In the genomic region with DNA sequence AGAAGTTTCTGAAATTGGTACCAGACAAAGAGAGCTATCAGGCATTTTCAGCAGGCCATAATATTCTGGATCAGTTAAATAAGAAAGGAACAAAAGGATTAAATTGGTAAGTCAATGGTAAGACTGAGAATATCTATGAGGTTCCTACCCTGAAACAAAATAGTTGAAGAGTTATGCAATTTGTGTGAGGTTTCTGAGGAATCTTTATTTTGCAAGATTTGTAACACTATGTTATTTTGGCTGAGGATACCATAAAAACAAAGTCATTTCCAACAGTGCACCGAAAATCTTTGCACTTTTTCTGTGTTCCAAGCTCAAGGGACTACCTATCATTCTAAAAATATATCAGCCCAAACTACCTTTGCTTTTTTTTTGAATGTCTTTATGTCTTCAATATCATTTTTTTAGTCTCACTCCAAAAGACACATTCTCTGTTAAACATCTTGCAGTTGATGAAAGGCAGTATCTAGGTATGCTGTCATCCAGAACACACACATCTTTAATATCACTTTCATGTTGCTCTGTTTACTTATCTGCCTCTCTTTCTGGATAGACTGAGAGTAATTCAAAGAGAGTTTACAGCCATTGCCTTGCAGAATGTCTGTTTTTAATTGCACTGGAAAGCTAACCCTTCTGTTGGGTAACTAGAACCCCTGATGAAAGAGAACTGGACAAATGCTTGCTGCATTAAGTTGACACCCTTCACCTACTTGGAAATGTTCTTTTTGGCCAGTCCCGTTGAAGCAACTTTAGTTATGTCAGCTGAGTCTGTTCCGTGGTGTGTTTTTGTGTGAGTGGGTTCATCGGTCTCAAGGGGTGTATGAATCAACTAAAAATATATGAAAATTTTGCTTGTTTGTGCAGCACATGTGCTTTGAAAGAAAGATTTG, we compare ENCODE assay signal across 13 cellular contexts.
DNase-seq lines count a peak whose midpoint lies in the region; ATAC-seq and TF ChIP-seq lines count a peak whose summit lies in the region.
"Had no signal": no experiment of that assay in that cellular context is flagged by ENCODE, and none has a peak within 500 bp of the region (broad histone marks: within the 10 kb centered on the region; RNA-seq: fewer than 3 reads in every experiment).

No MANE protein-coding gene starts in this region.

- ATAC-seq in right lobe of liver (peak in 3 of 4 donors; percentile 11 to 43 (median 42)), GM19467 (IDR thresholded peaks at IDR 0.05; ENCODE audit: unreplicated experiment) (no peak)
- ATAC-seq: GM12878 had no signal

- no peaks in the 10 kb centered on the region for H3K27me3 Mint-ChIP-seq in chondrocyte (ENCODE audit: low read depth)

- TF ChIP-seq POLR2A in right lobe of liver (IDR thresholded peaks at IDR 0.05) (no peak), transverse colon (IDR thresholded peaks at IDR 0.05) (no peak)

- no peak overlapping the region for H3K4me3 Mint-ChIP-seq in chondrocyte (ENCODE audit: unreplicated experiment)
- H3K4me3 Mint-ChIP-seq: activated naive CD4-positive, alpha-beta T cell treated with anti-CD3 and anti-CD28 coated beads for 36 hours had no signal

- no peaks in the 10 kb centered on the region for H3K36me3 ChIP-seq in right lobe of liver
- H3K36me3 ChIP-seq in transverse colon, result no peaks in the 10 kb centered on the region
- no peaks in the 10 kb centered on the region for H3K36me3 ChIP-seq in BE2C
- H3K36me3 ChIP-seq: Peyer's patch had no signal

- H3K4me3 ChIP-seq in right lobe of liver (no peak overlapping the region), transverse colon (no peak overlapping the region), BE2C (ENCODE audit: low read depth, low read length) (no peak overlapping the region)
- H3K4me3 ChIP-seq: GM12878, Peyer's patch had no signal

- H3K9me3 Mint-ChIP-seq in chondrocyte (ENCODE audit: low read depth), result no peaks in the 10 kb centered on the region
- H3K9me3 Mint-ChIP-seq: activated naive CD4-positive, alpha-beta T cell treated with anti-CD3 and anti-CD28 coated beads for 36 hours had no signal

- DNase-seq in SIG-M5 treated with dmso at 0.1 percent for 504 hours (lab: John Stamatoyannopoulos, UW; ENCODE audit: unreplicated experiment) (peak; percentile 26), SIG-M5 (lab: John Stamatoyannopoulos, UW) (no peak), chondrocyte (ENCODE audit: low spot score) (no peak), right lobe of liver (no peak), transverse colon (no peak), BE2C (no peak)
- no peak for DNase-seq in NK-92 treated with Interleukin-12 subunit alpha and Interleukin-12 subunit beta, amount 100 ng/mL, for 24 hours (lab: John Stamatoyannopoulos, UW)
- DNase-seq: activated naive CD4-positive, alpha-beta T cell treated with anti-CD3 and anti-CD28 coated beads for 36 hours; glutamatergic neuron; Peyer's patch; T-helper 9 cell had no signal

- H3K4me1 Mint-ChIP-seq in chondrocyte (ENCODE audit: low read depth), result peaks cover 72% of the 10 kb centered on the region

- no peaks in the 10 kb centered on the region for H3K9me3 ChIP-seq in right lobe of liver
- no peaks in the 10 kb centered on the region for H3K9me3 ChIP-seq in transverse colon
- no peaks in the 10 kb centered on the region for H3K9me3 ChIP-seq in BE2C
- H3K9me3 ChIP-seq: Peyer's patch had no signal

- H3K27ac ChIP-seq in right lobe of liver (peak overlapping the region in 1 of 3 donors; percentile 22), transverse colon (peak overlapping the region in 3 of 4 donors; percentile 3 to 59 (median 26))
- H3K27ac ChIP-seq: Peyer's patch had no signal

- H3K27me3 ChIP-seq in right lobe of liver (no peaks in the 10 kb centered on the region), transverse colon (no peaks in the 10 kb centered on the region), BE2C (no peaks in the 10 kb centered on the region)
- H3K27me3 ChIP-seq: Peyer's patch had no signal

- no peaks in the 10 kb centered on the region for H3K36me3 Mint-ChIP-seq in chondrocyte (ENCODE audit: low read depth)

- peak overlapping the region; percentile 43 for H3K27ac Mint-ChIP-seq in chondrocyte (ENCODE audit: unreplicated experiment)
- H3K27ac Mint-ChIP-seq: activated naive CD4-positive, alpha-beta T cell treated with anti-CD3 and anti-CD28 coated beads for 36 hours had no signal

- in situ Hi-C loops in transverse colon (cut with MboI; ENCODE audit: low pct_ligation_motif_present in 1 of 4, low pct_unique_long_range_greater_than_20kb in 1 of 4, low sequenced_read_pairs in 3 of 4), result no loop called here

- no peak for TF ChIP-seq CTCF in chondrocyte (IDR thresholded peaks at IDR 0.05)
- no peak for TF ChIP-seq CTCF in right lobe of liver (IDR thresholded peaks at IDR 0.05)
- no peak for TF ChIP-seq CTCF in transverse colon (IDR thresholded peaks at IDR 0.05)
- no peak for TF ChIP-seq CTCF in BE2C (IDR thresholded peaks at IDR 0.05; ENCODE audit: low read depth, low read length)

- intact Hi-C loops in right lobe of liver (cut with DNase I) (no loop called here), transverse colon (cut with DNase I; ENCODE audit: low total_unique reads) (no loop called here)

- 28% methylated on average over 4 of the region's 4 CpGs for WGBS in right lobe of liver (ENCODE audit: insufficient coverage, low coverage, low lambda C conversion rate, missing lambda C conversion rate)
- WGBS in transverse colon (ENCODE audit: low coverage in 1 of 2), 2 donors, result 63 to 71% methylated on average over 4 of the region's 4 CpGs

- H3K4me1 ChIP-seq in right lobe of liver (peaks cover 0 to 33% (median 8%) of the 10 kb centered on the region in 4 donors), transverse colon (peaks cover 0 to 11% (median 0%) of the 10 kb centered on the region in 4 donors), BE2C (no peaks in the 10 kb centered on the region)

- TF ChIP-seq EP300 in transverse colon (IDR thresholded peaks at IDR 0.05; ENCODE audit: low read depth), result no peak
